Comparison of ENCODE assay signal across 14 cellular contexts in the genomic region with DNA sequence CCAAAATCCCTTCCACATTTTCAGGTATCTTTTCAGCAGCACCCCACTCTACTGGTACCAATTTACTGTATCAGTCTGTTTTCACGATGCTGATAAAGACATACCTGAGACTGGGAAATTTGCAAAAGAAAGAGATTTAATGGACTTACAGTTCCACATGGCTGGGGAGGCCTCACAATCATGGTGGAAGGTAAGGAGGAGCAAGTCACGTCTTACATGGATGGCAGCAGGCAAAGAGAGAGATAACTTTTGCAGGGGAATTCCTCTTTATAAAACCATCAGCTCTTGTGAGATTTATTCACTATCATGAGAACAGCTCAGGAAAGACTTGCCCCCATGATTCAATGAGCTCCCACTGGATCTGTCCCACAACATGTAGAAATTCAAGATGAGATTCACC. TPM values are rescaled to one million over a fixed set of nuclear protein-coding genes. Genes with fewer than 3 reads are reported as not detected.
"Had no signal": no experiment of that assay in that cellular context is flagged by ENCODE, and none has a peak within 500 bp of the region (broad histone marks: within the 10 kb centered on the region; RNA-seq: fewer than 3 reads in every experiment).

No MANE protein-coding gene starts in this region.

RNA-seq across cellular contexts. Expression of a gene that starts 18.7 kb away (rescaled TPM):
- total RNA-seq: naive thymus-derived CD8-positive, alpha-beta T cell; natural killer cell treated with Interleukin-12 subunit alpha and Interleukin-12 subunit beta and Interleukin-15 and Interleukin-18, amount 100 ng/mL, for 72 hours; osteoblast; progenitor cell of endocrine pancreas; renal cortical epithelial cell; right cardiac atrium; right lobe of liver; sigmoid colon; thoracic aorta; tibial nerve; vagina had no signal
- polyA plus RNA-seq: naive thymus-derived CD8-positive, alpha-beta T cell; neural cell; psoas muscle; small intestine had no signal
